Comparison of ENCODE assay signal across 9 cellular contexts in the genomic region with DNA sequence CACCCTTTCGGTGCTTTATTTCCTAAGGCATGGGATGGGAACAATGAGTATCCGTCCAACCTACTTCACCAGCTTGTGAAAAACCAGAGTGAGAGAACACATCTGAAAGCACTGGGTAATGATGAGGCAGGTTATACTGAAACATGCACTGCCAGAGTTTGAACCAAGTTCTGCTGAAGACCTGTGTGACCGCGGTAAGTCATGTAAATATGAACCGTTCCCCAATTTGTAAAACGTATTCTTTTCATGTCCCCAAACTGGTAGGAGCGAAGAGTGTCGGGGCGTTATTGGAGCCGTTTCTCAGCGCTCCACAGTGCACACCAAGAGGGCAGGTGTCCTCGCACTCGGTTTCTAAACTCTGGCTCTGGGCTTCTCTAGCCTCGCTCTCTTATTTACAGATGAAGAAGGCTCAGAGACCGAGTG. TPM values are rescaled to one million over a fixed set of nuclear protein-coding genes. Genes with fewer than 3 reads are reported as not detected.
A peak's percentile ranks its signal among the peaks of the same experiment; 100 is the strongest.
DNase-seq lines count a peak whose midpoint lies in the region; ATAC-seq and TF ChIP-seq lines count a peak whose summit lies in the region.
"Had no signal": no experiment of that assay in that cellular context is flagged by ENCODE, and none has a peak within 500 bp of the region (broad histone marks: within the 10 kb centered on the region; RNA-seq: fewer than 3 reads in every experiment).

No MANE protein-coding gene starts in this region.

- no peak overlapping the region for H3K4me3 Mint-ChIP-seq in activated CD4-positive, alpha-beta T cell treated with anti-CD3 and anti-CD28 coated beads, Interleukin-2, amount 10 ng/mL, durations not matched to agents 24 days and 14 days

- H3K9me3 Mint-ChIP-seq in activated CD4-positive, alpha-beta T cell treated with anti-CD3 and anti-CD28 coated beads, Interleukin-2, amount 10 ng/mL, durations not matched to agents 24 days and 14 days = no peaks in the 10 kb centered on the region

- no peaks in the 10 kb centered on the region for H3K9me3 ChIP-seq in HUES6 (ENCODE audit: control insufficient read depth, insufficient read depth, low read depth, low read length)
- H3K9me3 ChIP-seq in duodenal mucosa (ENCODE audit: control insufficient read depth in 1 of 2, low read length in 2 of 2) = no peaks in the 10 kb centered on the region
- H3K9me3 ChIP-seq in mucosa of stomach (ENCODE audit: control insufficient read depth, low read length) = no peaks in the 10 kb centered on the region

- H3K36me3 ChIP-seq in HUES6 (ENCODE audit: control insufficient read depth, insufficient read depth, low read length) = peaks cover 28% of the 10 kb centered on the region
- H3K36me3 ChIP-seq in duodenal mucosa (ENCODE audit: control insufficient read depth in 1 of 2, insufficient read depth in 2 of 2, low read length in 2 of 2) = peaks cover 0 to 21% of the 10 kb centered on the region in 2 donors
- no peaks in the 10 kb centered on the region for H3K36me3 ChIP-seq in mucosa of stomach (ENCODE audit: control insufficient read depth, insufficient read depth, low read length)

- H3K27ac Mint-ChIP-seq in activated CD4-positive, alpha-beta T cell treated with anti-CD3 and anti-CD28 coated beads, Interleukin-2, amount 10 ng/mL, durations not matched to agents 24 days and 14 days = no peak overlapping the region

- H3K27me3 ChIP-seq in HUES6 (ENCODE audit: control insufficient read depth, insufficient read depth, low read length) (no peaks in the 10 kb centered on the region), duodenal mucosa (ENCODE audit: control insufficient read depth in 1 of 2, insufficient read depth in 2 of 2, low read length in 2 of 2) (no peaks in the 10 kb centered on the region), mucosa of stomach (ENCODE audit: control insufficient read depth, insufficient read depth, low read length) (no peaks in the 10 kb centered on the region)

- peak overlapping the region; percentile 81 for H3K4me3 ChIP-seq in AG10803 (ENCODE audit: low read length)
- peak overlapping the region; percentile 54 for H3K4me3 ChIP-seq in HUES6 (ENCODE audit: low read depth, low read length)
- peak overlapping the region; percentile 62 to 81 for H3K4me3 ChIP-seq in duodenal mucosa (ENCODE audit: low read depth in 1 of 2, low read length in 2 of 2)
- H3K4me3 ChIP-seq in mucosa of stomach (ENCODE audit: low read length) = peak overlapping the region; percentile 60

- no peak for DNase-seq in AG10803 (ENCODE audit: low read depth)
- DNase-seq in NCI-H748 treated with DMSO at 0.1 percent for 48 hours (lab: John Stamatoyannopoulos, UW) = no peak
- no peak for DNase-seq in activated CD4-positive, alpha-beta T cell treated with anti-CD3 and anti-CD28 coated beads, Interleukin-2, amount 10 ng/mL, durations not matched to agents 24 days and 14 days
- no peak for DNase-seq in HuH-7 (ENCODE audit: low spot score)

- intact Hi-C loops in activated CD4-positive, alpha-beta T cell treated with anti-CD3 and anti-CD28 coated beads, Interleukin-2, amount 10 ng/mL, durations not matched to agents 24 days and 14 days (cut with micrococcal nuclease) = loop anchor here (1.0 kb wide), 4 partner anchors 83 to 167 kb away; partner anchors contain the start of genes PABPN1, THTPA and ZFHX2

- TF ChIP-seq CTCF in AG10803 (conservative IDR thresholded peaks at IDR 0.05; ENCODE audit: low read length) = no peak

- H3K4me1 ChIP-seq in HUES6 (ENCODE audit: control insufficient read depth, insufficient read depth, low read length) (peaks cover 4% of the 10 kb centered on the region; the same call in 1 of the 2 replicates), duodenal mucosa (ENCODE audit: control insufficient read depth in 1 of 2, insufficient read depth in 2 of 2, low read length in 2 of 2) (peaks cover 0 to 9% of the 10 kb centered on the region in 2 donors), mucosa of stomach (ENCODE audit: control insufficient read depth, insufficient read depth, low read length) (no peaks in the 10 kb centered on the region)

- peak overlapping the region; percentile 46 for H3K9ac ChIP-seq in HUES6 (ENCODE audit: low read length)
- no peak overlapping the region for H3K9ac ChIP-seq in duodenal mucosa (ENCODE audit: low read depth in 1 of 2, low read length in 2 of 2)
- peak overlapping the region; percentile 28 for H3K9ac ChIP-seq in mucosa of stomach (ENCODE audit: low read length)

- peaks cover 19% of the 10 kb centered on the region for H3K36me3 Mint-ChIP-seq in activated CD4-positive, alpha-beta T cell treated with anti-CD3 and anti-CD28 coated beads, Interleukin-2, amount 10 ng/mL, durations not matched to agents 24 days and 14 days (ENCODE audit: low read depth)

- H3K27me3 Mint-ChIP-seq in activated CD4-positive, alpha-beta T cell treated with anti-CD3 and anti-CD28 coated beads, Interleukin-2, amount 10 ng/mL, durations not matched to agents 24 days and 14 days = no peaks in the 10 kb centered on the region

- peaks cover 9% of the 10 kb centered on the region for H3K4me1 Mint-ChIP-seq in activated CD4-positive, alpha-beta T cell treated with anti-CD3 and anti-CD28 coated beads, Interleukin-2, amount 10 ng/mL, durations not matched to agents 24 days and 14 days

- H3K27ac ChIP-seq in HUES6 (ENCODE audit: low read depth, low read length) (peak overlapping the region; percentile 50; the same call in 1 of the 2 replicates), duodenal mucosa (ENCODE audit: low read depth, low read length) (peak overlapping the region; percentile 37)

- no peak for ATAC-seq in HG03342 (IDR thresholded peaks at IDR 0.05; ENCODE audit: unreplicated experiment)

RNA-seq across cellular contexts. Expression of gene NGDN, which starts 0.8 kb away (rescaled TPM):
- 78.6 and 79.2 TPM in 2 replicates for total RNA-seq in activated CD4-positive, alpha-beta T cell treated with anti-CD3 and anti-CD28 coated beads, Interleukin-2, amount 10 ng/mL, durations not matched to agents 24 days and 14 days

RNA-seq across cellular contexts. Expression of gene MYH7, which starts 33.3 kb away (rescaled TPM):
- not detected in 2 replicates for total RNA-seq in activated CD4-positive, alpha-beta T cell treated with anti-CD3 and anti-CD28 coated beads, Interleukin-2, amount 10 ng/mL, durations not matched to agents 24 days and 14 days
- total RNA-seq: T-helper 2 cell treated with Interferon-gamma antibody and Interleukin-4, amounts not matched to agents 100 ng/mL and 5 ng/mL, for 36 hours had no signal

Comparison
In these comparisons a context has a peak if more than half of its experiments do, and no peak if none do; other contexts are left out.
1. H3K9ac ChIP-seq: peak in HUES6 (single experiment) and mucosa of stomach (single experiment); none in duodenal mucosa (0 of 2).
2. Peak in every context shown above with its lines, with median percentiles within 50 percentile points of each other: H3K4me3 ChIP-seq.